In the genomic region with DNA sequence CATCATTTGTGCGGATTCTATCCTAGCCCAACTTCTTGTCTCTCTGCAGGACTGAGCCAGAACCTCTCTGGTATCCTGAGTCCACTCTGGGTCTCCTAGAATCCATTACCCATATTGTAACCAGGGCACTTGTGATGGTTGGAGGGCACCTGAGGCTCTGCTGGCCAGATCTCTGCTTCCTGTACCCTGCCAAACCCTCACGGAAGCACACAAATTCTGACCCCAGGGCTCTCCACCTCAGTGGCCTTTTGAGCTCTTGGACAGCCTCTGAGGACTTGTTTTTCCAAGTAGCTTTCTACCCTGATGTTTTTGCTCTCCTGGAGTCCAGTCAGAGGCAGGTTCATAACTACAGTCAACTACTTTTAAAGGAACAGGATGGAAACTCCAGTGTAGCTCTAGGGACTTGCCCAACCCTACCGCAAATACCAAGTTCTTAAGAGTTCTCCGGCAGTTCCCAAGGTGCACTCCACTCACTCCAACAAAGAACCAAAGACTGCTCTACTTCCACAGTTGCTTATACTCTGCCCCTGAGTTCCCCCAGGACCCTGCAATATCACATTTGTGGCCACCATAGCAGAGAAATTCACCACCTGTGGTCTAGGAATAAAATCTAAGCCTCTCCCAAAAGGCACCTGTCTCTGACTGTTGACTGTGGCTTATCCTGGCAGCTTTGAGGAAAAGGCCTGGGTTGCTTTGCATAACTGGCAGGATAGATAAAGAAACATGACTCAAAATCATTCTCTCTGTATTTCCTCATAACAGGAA, we compare ENCODE assay signal across 1 cellular context.
TF ChIP-seq lines count a peak whose summit lies in the region.

No MANE protein-coding gene starts in this region.

TF ChIP-seq in K562, 482 proteins besides CTCF, POLR2A, EP300 and RAD21:
- TF ChIP-seq FOSL1 (tag; conservative IDR thresholded peaks at IDR 0.05) (0 out of 2 replicates have a peak, but pooled peaks have one; percentile 29), TCF3 (CRISPR knock-in tag; IDR thresholded peaks at IDR 0.05) (0 out of 2 replicates have a peak, but pooled peaks have one; percentile 29), YY1 (IDR thresholded peaks at IDR 0.05; ENCODE audit: borderline replicate concordance in 1 of 3, control insufficient read depth in 1 of 3, extremely low read depth in 1 of 3, insufficient read depth in 3 of 3, insufficient read length in 1 of 3, insufficient replicate concordance in 2 of 3, low read depth in 1 of 3, low read length in 2 of 3) (no peak), CBFA2T3 (IDR thresholded peaks at IDR 0.05) (peak; percentile 18; the same call in 1 of the 2 replicates)
- TF ChIP-seq, protein P1, sequence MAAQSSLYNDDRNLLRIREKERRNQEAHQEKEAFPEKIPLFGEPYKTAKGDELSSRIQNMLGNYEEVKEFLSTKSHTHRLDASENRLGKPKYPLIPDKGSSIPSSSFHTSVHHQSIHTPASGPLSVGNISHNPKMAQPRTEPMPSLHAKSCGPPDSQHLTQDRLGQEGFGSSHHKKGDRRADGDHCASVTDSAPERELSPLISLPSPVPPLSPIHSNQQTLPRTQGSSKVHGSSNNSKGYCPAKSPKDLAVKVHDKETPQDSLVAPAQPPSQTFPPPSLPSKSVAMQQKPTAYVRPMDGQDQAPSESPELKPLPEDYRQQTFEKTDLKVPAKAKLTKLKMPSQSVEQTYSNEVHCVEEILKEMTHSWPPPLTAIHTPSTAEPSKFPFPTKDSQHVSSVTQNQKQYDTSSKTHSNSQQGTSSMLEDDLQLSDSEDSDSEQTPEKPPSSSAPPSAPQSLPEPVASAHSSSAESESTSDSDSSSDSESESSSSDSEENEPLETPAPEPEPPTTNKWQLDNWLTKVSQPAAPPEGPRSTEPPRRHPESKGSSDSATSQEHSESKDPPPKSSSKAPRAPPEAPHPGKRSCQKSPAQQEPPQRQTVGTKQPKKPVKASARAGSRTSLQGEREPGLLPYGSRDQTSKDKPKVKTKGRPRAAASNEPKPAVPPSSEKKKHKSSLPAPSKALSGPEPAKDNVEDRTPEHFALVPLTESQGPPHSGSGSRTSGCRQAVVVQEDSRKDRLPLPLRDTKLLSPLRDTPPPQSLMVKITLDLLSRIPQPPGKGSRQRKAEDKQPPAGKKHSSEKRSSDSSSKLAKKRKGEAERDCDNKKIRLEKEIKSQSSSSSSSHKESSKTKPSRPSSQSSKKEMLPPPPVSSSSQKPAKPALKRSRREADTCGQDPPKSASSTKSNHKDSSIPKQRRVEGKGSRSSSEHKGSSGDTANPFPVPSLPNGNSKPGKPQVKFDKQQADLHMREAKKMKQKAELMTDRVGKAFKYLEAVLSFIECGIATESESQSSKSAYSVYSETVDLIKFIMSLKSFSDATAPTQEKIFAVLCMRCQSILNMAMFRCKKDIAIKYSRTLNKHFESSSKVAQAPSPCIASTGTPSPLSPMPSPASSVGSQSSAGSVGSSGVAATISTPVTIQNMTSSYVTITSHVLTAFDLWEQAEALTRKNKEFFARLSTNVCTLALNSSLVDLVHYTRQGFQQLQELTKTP (IDR thresholded peaks at IDR 0.05; ENCODE audit: low read depth in 1 of 2, partially characterized antibody in 2 of 2), result no peak
